24 cellular contexts compared by ENCODE assay signal in genomic region chr6:149497365-149497764, GRCh38. TPM values are rescaled to one million over a fixed set of nuclear protein-coding genes. Genes with fewer than 3 reads are reported as not detected.
DNase-seq lines count a peak whose midpoint lies in the region; ATAC-seq and TF ChIP-seq lines count a peak whose summit lies in the region.
"Had no signal": no experiment of that assay in that cellular context is flagged by ENCODE, and none has a peak within 500 bp of the region (broad histone marks: within the 10 kb centered on the region; RNA-seq: fewer than 3 reads in every experiment).

No MANE protein-coding gene starts in this region.

- no peak overlapping the region for H3K23ac ChIP-seq in IMR-90 (ENCODE audit: low read depth, low read length)

- H3K79me1 ChIP-seq in IMR-90 (ENCODE audit: low read depth in 1 of 2, low read length in 2 of 2) = no peaks in the 10 kb centered on the region

- no peak overlapping the region for H2BK5ac ChIP-seq in IMR-90 (ENCODE audit: low read depth, low read length, poor library complexity, severe bottlenecking)

- BruUV-seq in IMR-90 (replicated peaks; lab: Mats Ljungman, UMichigan) = no TSS peak

- ATAC-seq in IMR-90 (ENCODE audit: low read depth) (no peak), naive B cell (ENCODE audit: low read depth in 2 of 2) (no peak), HG02970 (IDR thresholded peaks at IDR 0.05; ENCODE audit: low FRiP score, unreplicated experiment) (no peak)

- dilution Hi-C loops in IMR-90 (cut with HindIII; ENCODE audit: low sequenced_read_pairs, unreplicated experiment) = no loop called here

- no peak overlapping the region for H3K4me2 ChIP-seq in IMR-90 (ENCODE audit: low read depth, low read length)
- H3K4me2 ChIP-seq: smooth muscle cell had no signal

- CTCF ChIA-PET in IMR-90 (lab: Yijun Ruan, JAX) = no interaction called here

- H2BK120ac ChIP-seq in IMR-90 (ENCODE audit: low read depth, low read length) = no peak overlapping the region

- H4K8ac ChIP-seq in IMR-90 (ENCODE audit: low read depth in 2 of 2, low read length in 2 of 2) = no peak overlapping the region

- H3K9me3 ChIP-seq in IMR-90 (ENCODE audit: control insufficient read depth, insufficient read depth, low read length) = no peaks in the 10 kb centered on the region
- H3K9me3 ChIP-seq in spleen = no peaks in the 10 kb centered on the region
- H3K9me3 ChIP-seq: BE2C, ovary, upper lobe of left lung had no signal

- TF ChIP-seq CTCF in IMR-90 (conservative IDR thresholded peaks at IDR 0.05; ENCODE audit: low read depth, low read length) (no peak), spleen (IDR thresholded peaks at IDR 0.05 in 8 of 11, conservative IDR thresholded peaks at IDR 0.05 in 3 of 11) (no peak)

- no peaks in the 10 kb centered on the region; the same call in 1 of the 2 replicates for H3K9me1 ChIP-seq in IMR-90 (ENCODE audit: insufficient read depth, low read length)

- DNase-seq in activated T-cell treated with anti-CD3 and anti-CD28 coated beads, Interleukin-2, amount 50 U/mL, for 24 hours = no peak
- no peak for DNase-seq in activated T-cell treated with anti-CD3 and anti-CD28 coated beads, Interleukin-2, amount 50 U/mL, for 1 hour
- no peak for DNase-seq in IMR-90
- DNase-seq in activated T-helper 2 cell treated with anti-CD3 and anti-CD28 coated beads, Interferon-gamma antibody, Interleukin-2, Interleukin-4, amounts not matched to agents 10 μg/mL and 5 μg/mL and 100 μg/mL, durations not matched to agents 14 hours and 24 hours and 36 hours (ENCODE audit: low spot score) = no peak
- DNase-seq in naive B cell = no peak
- DNase-seq in spleen = no peak
- DNase-seq in erythroblast (lab: John Stamatoyannopoulos, UW) = no peak
- DNase-seq: activated T-cell treated with anti-CD3 and anti-CD28 coated beads, Interleukin-2, amount 50 U/mL, for 4 hours; BE2C; cerebellar nuclear complex; COR-L47; dorsolateral prefrontal cortex; glutamatergic neuron; kidney; NCI-H1048; NCI-H187; NCI-H524; ovary; stimulated activated CD4-positive, alpha-beta T cell treated with anti-CD3 and anti-CD28 coated beads, Interleukin-2, amount 100 ng/mL, for 24 hours; upper lobe of left lung had no signal

- H4K91ac ChIP-seq in IMR-90 (ENCODE audit: insufficient read depth, low read depth, low read length) = no peak overlapping the region

- H4K5ac ChIP-seq in IMR-90 (ENCODE audit: low read depth, low read length) = no peak overlapping the region

- WGBS in IMR-90 (ENCODE audit: extremely low coverage in 2 of 2, insufficient read length in 1 of 2), 2 experiments = no CpG with 5 or more reads among the region's 2 CpGs
- WGBS in spleen, 5 donors = 88 to 97% (median 92%) methylated on average over 2 of the region's 2 CpGs

- no peak overlapping the region for H3K18ac ChIP-seq in IMR-90 (ENCODE audit: low read depth, low read length)

- H3K27ac Mint-ChIP-seq in activated T-cell treated with anti-CD3 and anti-CD28 coated beads, Interleukin-2, amount 50 U/mL, for 24 hours = peak overlapping the region; percentile 96
- H3K27ac Mint-ChIP-seq in activated T-helper 2 cell treated with anti-CD3 and anti-CD28 coated beads, Interferon-gamma antibody, Interleukin-2, Interleukin-4, amounts not matched to agents 10 μg/mL and 5 μg/mL and 100 μg/mL, durations not matched to agents 14 hours and 24 hours and 36 hours = peak overlapping the region; percentile 88
- peak overlapping the region in 4 of 6 donors; percentile 5 to 98 (median 52) for H3K27ac Mint-ChIP-seq in naive B cell

- TF ChIP-seq POLR2A in IMR-90 (IDR thresholded peaks at IDR 0.05; ENCODE audit: low read depth, low read length) (no peak), spleen (IDR thresholded peaks at IDR 0.05) (no peak), erythroblast (IDR thresholded peaks at IDR 0.05; ENCODE audit: low read length) (no peak)

- no peaks in the 10 kb centered on the region for H3K9me3 Mint-ChIP-seq in activated T-cell treated with anti-CD3 and anti-CD28 coated beads, Interleukin-2, amount 50 U/mL, for 24 hours
- H3K9me3 Mint-ChIP-seq in activated T-helper 2 cell treated with anti-CD3 and anti-CD28 coated beads, Interferon-gamma antibody, Interleukin-2, Interleukin-4, amounts not matched to agents 10 μg/mL and 5 μg/mL and 100 μg/mL, durations not matched to agents 14 hours and 24 hours and 36 hours = no peaks in the 10 kb centered on the region
- H3K9me3 Mint-ChIP-seq in naive B cell = no peaks in the 10 kb centered on the region
- H3K9me3 Mint-ChIP-seq: activated T-cell treated with anti-CD3 and anti-CD28 coated beads, Interleukin-2, amount 50 U/mL, for 4 hours; IgD-negative memory B cell had no signal

- H2BK20ac ChIP-seq in IMR-90 (ENCODE audit: low read depth, low read length) = no peak overlapping the region

- peaks cover 86% of the 10 kb centered on the region for H3K4me1 Mint-ChIP-seq in activated T-cell treated with anti-CD3 and anti-CD28 coated beads, Interleukin-2, amount 50 U/mL, for 24 hours (ENCODE audit: low read depth)
- peaks cover 61% of the 10 kb centered on the region for H3K4me1 Mint-ChIP-seq in activated T-helper 2 cell treated with anti-CD3 and anti-CD28 coated beads, Interferon-gamma antibody, Interleukin-2, Interleukin-4, amounts not matched to agents 10 μg/mL and 5 μg/mL and 100 μg/mL, durations not matched to agents 14 hours and 24 hours and 36 hours (ENCODE audit: low read depth)
- peaks cover 28 to 65% (median 38%) of the 10 kb centered on the region in 3 donors for H3K4me1 Mint-ChIP-seq in naive B cell

- H2AK5ac ChIP-seq in IMR-90 (ENCODE audit: low read depth, low read length) = no peak overlapping the region

- H3K27me3 ChIP-seq in IMR-90 (ENCODE audit: control insufficient read depth, insufficient read depth, low read length) (no peaks in the 10 kb centered on the region), spleen (replicated peaks in 1 of 7) (no peaks in the 10 kb centered on the region)
- H3K27me3 ChIP-seq: BE2C, dorsolateral prefrontal cortex, ovary, upper lobe of left lung had no signal

- H3K27ac ChIP-seq in IMR-90 (ENCODE audit: insufficient read depth, low read length) = no peak overlapping the region
- no peak overlapping the region for H3K27ac ChIP-seq in spleen
- H3K27ac ChIP-seq: dorsolateral prefrontal cortex, ovary, upper lobe of left lung had no signal

- H4K20me1 ChIP-seq in IMR-90 (ENCODE audit: insufficient read depth, low read length) = no peaks in the 10 kb centered on the region

- H2AFZ ChIP-seq in IMR-90 (replicated peaks; ENCODE audit: low read length, poor library complexity) = no peak overlapping the region

- no peak overlapping the region for H3K4me3 Mint-ChIP-seq in activated T-cell treated with anti-CD3 and anti-CD28 coated beads, Interleukin-2, amount 50 U/mL, for 24 hours
- H3K4me3 Mint-ChIP-seq in activated T-helper 2 cell treated with anti-CD3 and anti-CD28 coated beads, Interferon-gamma antibody, Interleukin-2, Interleukin-4, amounts not matched to agents 10 μg/mL and 5 μg/mL and 100 μg/mL, durations not matched to agents 14 hours and 24 hours and 36 hours (ENCODE audit: low read depth) = no peak overlapping the region
- no peak overlapping the region for H3K4me3 Mint-ChIP-seq in naive B cell

- in situ Hi-C loops in IMR-90 (cut with MboI; ENCODE audit: low sequenced_read_pairs) = no loop called here

- TF ChIP-seq RAD21 in IMR-90 (IDR thresholded peaks at IDR 0.05; ENCODE audit: low read length) = no peak

- no peak overlapping the region for H2BK15ac ChIP-seq in IMR-90 (ENCODE audit: low read depth, low read length)

- no peak overlapping the region for H3K14ac ChIP-seq in IMR-90 (replicated peaks; ENCODE audit: low read depth, low read length)

- POLR2A ChIA-PET in IMR-90 (lab: Charles Lee; ENCODE audit: unreplicated experiment) = no interaction called here

- H3K4me1 ChIP-seq in IMR-90 (ENCODE audit: control insufficient read depth, insufficient read depth, low read length) = no peaks in the 10 kb centered on the region
- H3K4me1 ChIP-seq in spleen = peaks cover 0 to 33% (median 5%) of the 10 kb centered on the region in 6 donors
- H3K4me1 ChIP-seq: BE2C, upper lobe of left lung had no signal

- H3K9ac ChIP-seq in IMR-90 (ENCODE audit: low read depth, low read length) = no peak overlapping the region

- H3K27me3 Mint-ChIP-seq in activated T-cell treated with anti-CD3 and anti-CD28 coated beads, Interleukin-2, amount 50 U/mL, for 24 hours = no peaks in the 10 kb centered on the region
- no peaks in the 10 kb centered on the region for H3K27me3 Mint-ChIP-seq in activated T-helper 2 cell treated with anti-CD3 and anti-CD28 coated beads, Interferon-gamma antibody, Interleukin-2, Interleukin-4, amounts not matched to agents 10 μg/mL and 5 μg/mL and 100 μg/mL, durations not matched to agents 14 hours and 24 hours and 36 hours (ENCODE audit: low read depth)
- no peaks in the 10 kb centered on the region for H3K27me3 Mint-ChIP-seq in naive B cell
- H3K27me3 Mint-ChIP-seq: IgD-negative memory B cell had no signal

- H3K4me3 ChIP-seq in IMR-90 (ENCODE audit: insufficient read depth, low read depth, low read length) (no peak overlapping the region), spleen (no peak overlapping the region)
- H3K4me3 ChIP-seq: dorsolateral prefrontal cortex, ovary, smooth muscle cell, upper lobe of left lung had no signal

- H3K36me3 ChIP-seq in IMR-90 (ENCODE audit: control insufficient read depth, insufficient read depth, low read length) (peaks cover 2% of the 10 kb centered on the region; the same call in 1 of the 2 replicates), spleen (no peaks in the 10 kb centered on the region)
- H3K36me3 ChIP-seq: BE2C, ovary, upper lobe of left lung had no signal

- no peak overlapping the region for H3K4ac ChIP-seq in IMR-90 (ENCODE audit: low read depth, low read length)

- intact Hi-C loops in IMR-90 (cut with micrococcal nuclease) = no loop called here
- intact Hi-C loops in activated T-helper 2 cell treated with anti-CD3 and anti-CD28 coated beads, Interferon-gamma antibody, Interleukin-2, Interleukin-4, amounts not matched to agents 10 μg/mL and 5 μg/mL and 100 μg/mL, durations not matched to agents 14 hours and 24 hours and 36 hours (cut with micrococcal nuclease) = loop anchor here (5.0 kb wide), 3 partner anchors 285 to 740 kb away; no protein-coding TSS in a partner anchor
- intact Hi-C loops in spleen (cut with DNase I; ENCODE audit: low total_unique reads) = no loop called here

- H2AK9ac ChIP-seq in IMR-90 (replicated peaks; ENCODE audit: low read depth, low read length, poor library complexity) = no peak overlapping the region

- peaks cover 27% of the 10 kb centered on the region for H3K36me3 Mint-ChIP-seq in activated T-cell treated with anti-CD3 and anti-CD28 coated beads, Interleukin-2, amount 50 U/mL, for 24 hours (ENCODE audit: low read depth)
- peaks cover 27% of the 10 kb centered on the region for H3K36me3 Mint-ChIP-seq in activated T-helper 2 cell treated with anti-CD3 and anti-CD28 coated beads, Interferon-gamma antibody, Interleukin-2, Interleukin-4, amounts not matched to agents 10 μg/mL and 5 μg/mL and 100 μg/mL, durations not matched to agents 14 hours and 24 hours and 36 hours (ENCODE audit: low read depth)
- no peaks in the 10 kb centered on the region for H3K36me3 Mint-ChIP-seq in naive B cell
- H3K36me3 Mint-ChIP-seq: IgD-negative memory B cell had no signal

- no peak overlapping the region for H3K56ac ChIP-seq in IMR-90 (ENCODE audit: extremely low read depth, insufficient read depth, low read length)

RNA-seq across cellular contexts. Expression of gene ZC3H12D, which starts 12.6 kb away (rescaled TPM):
- total RNA-seq in IMR-90 (2012; rRNA removed) = under 0.01 TPM in 1 of 2 replicates, not detected in the other
- 0.07 and 0.12 TPM in 2 replicates for polyA plus RNA-seq in IMR-90 (2012; rRNA removed)
- under 0.01 and 0.01 TPM in 2 replicates for polyA plus RNA-seq in IMR-90 (2012; cell fraction: cytosol; rRNA removed)
- polyA plus RNA-seq in IMR-90 (2012; cell fraction: nucleus; rRNA removed; ENCODE audit: low replicate concordance) = 0.26 and 0.38 TPM in 2 replicates
- 15.0 and 15.6 TPM in 2 replicates for total RNA-seq in activated T-helper 2 cell treated with anti-CD3 and anti-CD28 coated beads, Interferon-gamma antibody, Interleukin-2, Interleukin-4, amounts not matched to agents 10 μg/mL and 5 μg/mL and 100 μg/mL, durations not matched to agents 14 hours and 24 hours and 36 hours
- 1 to 10 TPM; 4.7 to 9.2 (median 7.3) TPM for polyA plus RNA-seq in naive B cell (ENCODE audit: low read depth in 6 of 6)
- total RNA-seq in spleen = 10 to 100 TPM; 20.1 to 38.4 (median 27.3) TPM
- 10 to 100 TPM; 15.2 to 24.4 (median 18.3) TPM for polyA plus RNA-seq in spleen
- total RNA-seq: PC-3, smooth muscle cell had no signal
- polyA plus RNA-seq: smooth muscle cell had no signal

RNA-seq across cellular contexts. Expression of gene PPIL4, which starts 48.5 kb away (rescaled TPM):
- total RNA-seq in IMR-90 (2012; rRNA removed) (13.3 and 29.7 TPM in 2 replicates), spleen (10 to 100 TPM; 24.8 to 36.8 (median 30.7) TPM)
- polyA plus RNA-seq in IMR-90 (2012; rRNA removed) (7.7 and 10.6 TPM in 2 replicates), naive B cell (ENCODE audit: low read depth in 6 of 6) (10 to 100 TPM; 10.4 to 16.2 (median 14.5) TPM), spleen (10 to 100 TPM; 14.7 to 18.5 (median 16.8) TPM)
- polyA plus RNA-seq in IMR-90 (2012; cell fraction: cytosol; rRNA removed) = 0.62 and 0.77 TPM in 2 replicates
- polyA plus RNA-seq in IMR-90 (2012; cell fraction: nucleus; rRNA removed; ENCODE audit: low replicate concordance) = 0.53 and 5.0 TPM in 2 replicates
- total RNA-seq in activated T-helper 2 cell treated with anti-CD3 and anti-CD28 coated beads, Interferon-gamma antibody, Interleukin-2, Interleukin-4, amounts not matched to agents 10 μg/mL and 5 μg/mL and 100 μg/mL, durations not matched to agents 14 hours and 24 hours and 36 hours = 20.4 and 20.5 TPM in 2 replicates

Comparison
In these comparisons a context has a peak if more than half of its experiments do, and no peak if none do; other contexts are left out.
1. RNA of gene ZC3H12D, which starts 12.6 kb away (total RNA-seq): 20.1 to 38.4 TPM in spleen and 15.0 to 15.6 TPM in activated T-helper 2 cell treated with anti-CD3 and anti-CD28 coated beads, Interferon-gamma antibody, Interleukin-2, Interleukin-4, amounts not matched to agents 10 μg/mL and 5 μg/mL and 100 μg/mL, durations not matched to agents 14 hours and 24 hours and 36 hours; under 0.01 TPM in IMR-90; every median in the first group is over 10 times any median in the second.
2. Peak in every context shown above with its lines, with median percentiles within 50 percentile points of each other: H3K27ac Mint-ChIP-seq.